Comparison of ENCODE assay signal across 1 cellular context in genomic region chr9:105296889-105297288, GRCh38.
TF ChIP-seq lines count a peak whose summit lies in the region.

No MANE protein-coding gene starts in this region.

TF ChIP-seq in K562, 482 proteins besides CTCF, POLR2A, EP300 and RAD21 (continued from another document):
- TF ChIP-seq NKRF (IDR thresholded peaks at IDR 0.05; ENCODE audit: borderline replicate concordance) (no peak), CREB5 (CRISPR knock-in tag; IDR thresholded peaks at IDR 0.05) (no peak), ATF7 (IDR thresholded peaks at IDR 0.05) (no peak), KAT2B (IDR thresholded peaks at IDR 0.05; ENCODE audit: low read depth, low read length) (no peak), SFPQ (IDR thresholded peaks at IDR 0.05; ENCODE audit: low read depth, low read length) (no peak), GABPB1 (CRISPR knock-in tag; IDR thresholded peaks at IDR 0.05) (no peak), HMBOX1 (IDR thresholded peaks at IDR 0.05) (peak; percentile 100), XRCC4 (IDR thresholded peaks at IDR 0.05; ENCODE audit: extremely low read depth, insufficient read depth, insufficient read length) (no peak), HEY1 (CRISPR knock-in tag; IDR thresholded peaks at IDR 0.05; ENCODE audit: borderline replicate concordance) (no peak), TEAD4 (IDR thresholded peaks at IDR 0.05; ENCODE audit: low read length) (0 out of 2 replicates have a peak, but pooled peaks have one; percentile 37), TEAD4 (CRISPR knock-in tag; IDR thresholded peaks at IDR 0.05; ENCODE audit: borderline replicate concordance) (no peak), RBM14 (IDR thresholded peaks at IDR 0.05; ENCODE audit: borderline replicate concordance, insufficient read depth, low read depth, low read length) (no peak), PBX2 (CRISPR knock-in tag; IDR thresholded peaks at IDR 0.05; ENCODE audit: low read depth) (no peak), PBX2 (tag; conservative IDR thresholded peaks at IDR 0.05; ENCODE audit: low read depth) (peak; percentile 67; the same call in 1 of the 2 replicates), FOXJ3 (CRISPR knock-in tag; IDR thresholded peaks at IDR 0.05) (no peak), HDGF (IDR thresholded peaks at IDR 0.05) (no peak), ZNF23 (CRISPR knock-in tag; IDR thresholded peaks at IDR 0.05) (no peak), ZNF232 (CRISPR knock-in tag; IDR thresholded peaks at IDR 0.05) (no peak), ESRRB (CRISPR knock-in tag; IDR thresholded peaks at IDR 0.05; ENCODE audit: borderline replicate concordance) (no peak), CHCHD3 (CRISPR knock-in tag; IDR thresholded peaks at IDR 0.05) (no peak), NCOA1 (IDR thresholded peaks at IDR 0.05; ENCODE audit: low read depth) (no peak), SIN3A (IDR thresholded peaks at IDR 0.05; ENCODE audit: borderline replicate concordance in 2 of 2, control insufficient read depth in 1 of 2, low read depth in 2 of 2, low read length in 2 of 2) (no peak), ATF1 (CRISPR knock-in tag; IDR thresholded peaks at IDR 0.05) (no peak), ATF1 (tag; IDR thresholded peaks at IDR 0.05) (no peak), ZNF239 (CRISPR knock-in tag; IDR thresholded peaks at IDR 0.05) (no peak), CEBPB (tag; IDR thresholded peaks at IDR 0.05) (peak; percentile 89), EGR1 (conservative IDR thresholded peaks at IDR 0.05) (peak; percentile 60), CBFA2T3 (IDR thresholded peaks at IDR 0.05) (0 out of 2 replicates have a peak, but pooled peaks have one; percentile 13), DLX4 (CRISPR knock-in tag; IDR thresholded peaks at IDR 0.05) (no peak), KAT8 (IDR thresholded peaks at IDR 0.05; ENCODE audit: low read depth) (no peak), RFX7 (CRISPR knock-in tag; IDR thresholded peaks at IDR 0.05) (no peak), ZKSCAN1 (IDR thresholded peaks at IDR 0.05; ENCODE audit: low read depth, low read length) (no peak), RAD51 (IDR thresholded peaks at IDR 0.05; ENCODE audit: borderline replicate concordance, low read depth) (no peak), SAP30 (IDR thresholded peaks at IDR 0.05; ENCODE audit: borderline replicate concordance, insufficient read depth, low read depth, low read length, poor library complexity, severe bottlenecking) (no peak), ZBTB17 (CRISPR knock-in tag; IDR thresholded peaks at IDR 0.05) (no peak), RBM39 (optimal IDR thresholded peaks at IDR 0.05; ENCODE audit: low read depth, low read length) (no peak), ZNF77 (CRISPR knock-in tag; IDR thresholded peaks at IDR 0.05) (no peak), ZKSCAN8 (CRISPR knock-in tag; IDR thresholded peaks at IDR 0.05) (peak; percentile 55; the same call in 1 of the 2 replicates), LCOR (CRISPR knock-in tag; IDR thresholded peaks at IDR 0.05) (no peak), DMBX1 (CRISPR knock-in tag; IDR thresholded peaks at IDR 0.05; ENCODE audit: borderline replicate concordance) (no peak), ZNF121 (CRISPR knock-in tag; conservative IDR thresholded peaks at IDR 0.05) (no peak), DDX20 (tag; IDR thresholded peaks at IDR 0.05; ENCODE audit: low read depth) (no peak), MYNN (IDR thresholded peaks at IDR 0.05) (no peak), MYNN (CRISPR knock-in tag; IDR thresholded peaks at IDR 0.05) (no peak), HDAC1 (IDR thresholded peaks at IDR 0.05) (no peak), ZNF696 (CRISPR knock-in tag; conservative IDR thresholded peaks at IDR 0.05) (no peak), BDP1 (IDR thresholded peaks at IDR 0.05; ENCODE audit: insufficient read depth, insufficient read length) (no peak), GATAD2B (IDR thresholded peaks at IDR 0.05; ENCODE audit: borderline replicate concordance) (no peak), SIRT6 (IDR thresholded peaks at IDR 0.05; ENCODE audit: low read depth, low read length) (no peak), HNRNPLL (IDR thresholded peaks at IDR 0.05; ENCODE audit: low read depth, low read length, poor library complexity, severe bottlenecking) (no peak), ZNF212 (CRISPR knock-in tag; IDR thresholded peaks at IDR 0.05) (no peak)
TF ChIP-seq in K562: peak in this region for 18.
